ENCODE assay signal across 17 cellular contexts in the genomic region with DNA sequence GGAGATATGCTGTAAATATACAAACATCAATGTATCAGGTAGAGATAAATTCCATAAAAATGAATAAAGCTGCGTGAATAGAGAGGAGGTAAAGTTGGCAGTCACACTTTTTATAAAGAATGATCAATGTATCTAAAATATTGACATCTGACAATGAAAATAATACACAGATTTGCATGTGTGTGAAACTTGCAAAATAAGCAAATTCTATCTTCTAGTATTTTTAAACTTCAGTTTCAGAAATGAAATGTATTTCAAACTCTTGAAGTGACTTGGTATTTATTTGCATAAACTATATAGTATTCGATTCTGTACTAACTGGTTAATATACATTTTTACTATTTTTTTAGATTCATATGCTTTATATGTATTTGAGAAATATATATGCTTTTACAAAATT.
DNase-seq lines count a peak whose midpoint lies in the region; ATAC-seq, FAIRE-seq and TF ChIP-seq lines count a peak whose summit lies in the region.
"Had no signal": no experiment of that assay in that cellular context is flagged by ENCODE, and none has a peak within 500 bp of the region (broad histone marks: within the 10 kb centered on the region; RNA-seq: fewer than 3 reads in every experiment).

No MANE protein-coding gene starts in this region.

- no peaks in the 10 kb centered on the region for H3K4me1 ChIP-seq in A549
- H3K4me1 ChIP-seq in IMR-90 (ENCODE audit: control insufficient read depth, insufficient read depth, low read length), result no peaks in the 10 kb centered on the region
- H3K4me1 ChIP-seq: Caco-2 had no signal

- H4K20me1 ChIP-seq in IMR-90 (ENCODE audit: insufficient read depth, low read length), result no peaks in the 10 kb centered on the region

- dilution Hi-C loops in IMR-90 (cut with HindIII; ENCODE audit: low sequenced_read_pairs, unreplicated experiment), result no loop called here

- FAIRE-seq in A549 (lab: Jason Lieb, UNC) (no peak), TTC549 (lab: Jason Lieb, UNC) (peak; percentile 20)
- FAIRE-seq: GM12878 had no signal

- no peak overlapping the region for H4K5ac ChIP-seq in IMR-90 (ENCODE audit: low read depth, low read length)

- POLR2A ChIA-PET in A549 (lab: Yijun Ruan, JAX), result no interaction called here
- POLR2A ChIA-PET in IMR-90 (lab: Charles Lee; ENCODE audit: unreplicated experiment), result no interaction called here

- intact Hi-C loops in IMR-90 (cut with micrococcal nuclease), result no loop called here

- no peaks in the 10 kb centered on the region for H3K9me1 ChIP-seq in IMR-90 (ENCODE audit: insufficient read depth, low read length)

- H3K4me3 ChIP-seq in A549 (no peak overlapping the region), IMR-90 (ENCODE audit: insufficient read depth, low read depth, low read length) (no peak overlapping the region)
- H3K4me3 ChIP-seq: GM12878, GM23338 had no signal

- no peak for TF ChIP-seq POLR2A in A549 (IDR thresholded peaks at IDR 0.05; ENCODE audit: low read length)
- no peak for TF ChIP-seq POLR2A in IMR-90 (IDR thresholded peaks at IDR 0.05; ENCODE audit: low read depth, low read length)

- no peak overlapping the region for H2BK15ac ChIP-seq in IMR-90 (ENCODE audit: low read depth, low read length)

- H2BK120ac ChIP-seq in IMR-90 (ENCODE audit: low read depth, low read length), result no peak overlapping the region

- TF ChIP-seq RAD21 in A549 (conservative IDR thresholded peaks at IDR 0.05 in 1 of 2, IDR thresholded peaks at IDR 0.05 in 1 of 2) (no peak), IMR-90 (IDR thresholded peaks at IDR 0.05; ENCODE audit: low read length) (no peak)

- under 1% methylated on average over 2 of the region's 2 CpGs for WGBS in A549 (ENCODE audit: missing lambda C conversion rate)
- no CpG with 5 or more reads among the region's 2 CpGs for WGBS in IMR-90 (ENCODE audit: extremely low coverage in 2 of 2, insufficient read length in 1 of 2), 2 experiments

- no peak for DNase-seq in A549 (ENCODE audit: low read depth in 1 of 2, low spot score in 1 of 2)
- no peak for DNase-seq in IMR-90
- DNase-seq in activated effector memory CD4-positive, alpha-beta T cell treated with anti-CD3 and anti-CD28 coated beads, Interleukin-2, amount 50 U/mL, for 16 hours, result no peak
- no peak for DNase-seq in GM10266 (ENCODE audit: extremely low spot score)
- DNase-seq: 8988T; C1 segment of cervical spinal cord; Caco-2; CD4-positive, CD25-positive, alpha-beta regulatory T cell; CD8-positive, alpha-beta T cell; DMS153; DMS79; H9 had no signal

- BruUV-seq in IMR-90 (replicated peaks; lab: Mats Ljungman, UMichigan), result no TSS peak

- H3K18ac ChIP-seq in IMR-90 (ENCODE audit: low read depth, low read length), result no peak overlapping the region

- H2BK5ac ChIP-seq in IMR-90 (ENCODE audit: low read depth, low read length, poor library complexity, severe bottlenecking), result no peak overlapping the region

- TF ChIP-seq CTCF in A549 (IDR thresholded peaks at IDR 0.05) (no peak), IMR-90 (conservative IDR thresholded peaks at IDR 0.05; ENCODE audit: low read depth, low read length) (no peak), GM10266 (IDR thresholded peaks at IDR 0.05; ENCODE audit: control insufficient read depth, insufficient read depth, low read depth, missing control alignments) (no peak)

- CTCF ChIA-PET in A549 (lab: Yijun Ruan, JAX) (no interaction called here), IMR-90 (lab: Yijun Ruan, JAX) (no interaction called here)

- ATAC-seq in A549, result no peak
- no peak for ATAC-seq in IMR-90 (ENCODE audit: low read depth)
- no peak for ATAC-seq in GM18909 (IDR thresholded peaks at IDR 0.05; ENCODE audit: poor library complexity, unreplicated experiment)
- ATAC-seq: CD8-positive, alpha-beta T cell; GM12878; GM23338; HCT116 had no signal

- no peak overlapping the region for H3K14ac ChIP-seq in IMR-90 (replicated peaks; ENCODE audit: low read depth, low read length)

- no peak overlapping the region for H2AFZ ChIP-seq in IMR-90 (replicated peaks; ENCODE audit: low read length, poor library complexity)
- H2AFZ ChIP-seq: GM23338 had no signal

- H3K27ac ChIP-seq in A549 (no peak overlapping the region), IMR-90 (ENCODE audit: insufficient read depth, low read length) (no peak overlapping the region)

- H3K4me2 ChIP-seq in A549, result no peak overlapping the region
- no peak overlapping the region for H3K4me2 ChIP-seq in IMR-90 (ENCODE audit: low read depth, low read length)
- H3K4me2 ChIP-seq: GM23338 had no signal

- no peak overlapping the region for H4K91ac ChIP-seq in IMR-90 (ENCODE audit: insufficient read depth, low read depth, low read length)

- no peak for TF ChIP-seq EP300 in A549 (IDR thresholded peaks at IDR 0.05)

- no peak overlapping the region for H3K9ac ChIP-seq in IMR-90 (ENCODE audit: low read depth, low read length)

- no peak overlapping the region for H3K4ac ChIP-seq in IMR-90 (ENCODE audit: low read depth, low read length)

- no peak overlapping the region for H4K8ac ChIP-seq in IMR-90 (ENCODE audit: low read depth in 2 of 2, low read length in 2 of 2)

- no peak overlapping the region for H2AK5ac ChIP-seq in IMR-90 (ENCODE audit: low read depth, low read length)

- H3K79me1 ChIP-seq in IMR-90 (ENCODE audit: low read depth in 1 of 2, low read length in 2 of 2), result no peaks in the 10 kb centered on the region

- no peaks in the 10 kb centered on the region for H3K36me3 ChIP-seq in IMR-90 (ENCODE audit: control insufficient read depth, insufficient read depth, low read length)

- in situ Hi-C loops in IMR-90 (cut with MboI; ENCODE audit: low sequenced_read_pairs), result no loop called here

- H2BK20ac ChIP-seq in IMR-90 (ENCODE audit: low read depth, low read length), result no peak overlapping the region

- H3K9me3 ChIP-seq in A549 (0 out of 3 replicates have a peak, but pooled peaks cover 2% of the 10 kb centered on the region), IMR-90 (ENCODE audit: control insufficient read depth, insufficient read depth, low read length) (peaks cover 11% of the 10 kb centered on the region)
- H3K9me3 ChIP-seq: Caco-2 had no signal

- no peak overlapping the region for H2AK9ac ChIP-seq in IMR-90 (replicated peaks; ENCODE audit: low read depth, low read length, poor library complexity)

- no peak overlapping the region for H3K23ac ChIP-seq in IMR-90 (ENCODE audit: low read depth, low read length)

- no peak overlapping the region for H3K56ac ChIP-seq in IMR-90 (ENCODE audit: extremely low read depth, insufficient read depth, low read length)

- H3K27me3 ChIP-seq in IMR-90 (ENCODE audit: control insufficient read depth, insufficient read depth, low read length), result no peaks in the 10 kb centered on the region

TF ChIP-seq in A549, 52 proteins besides CTCF, POLR2A, EP300 and RAD21:
- peak; percentile 46 for TF ChIP-seq MAFK (IDR thresholded peaks at IDR 0.05; ENCODE audit: partially characterized antibody)
- no peak for TF ChIP-seq RFX5 (IDR thresholded peaks at IDR 0.05)
- no peak for TF ChIP-seq NFE2L2 (conservative IDR thresholded peaks at IDR 0.05; ENCODE audit: low read length)

TF ChIP-seq in IMR-90, 13 proteins besides CTCF, POLR2A, EP300 and RAD21:
- TF ChIP-seq MAZ (IDR thresholded peaks at IDR 0.05; ENCODE audit: borderline replicate concordance, low read depth, low read length) (no peak), MAFK (IDR thresholded peaks at IDR 0.05; ENCODE audit: low read depth, low read length) (peak; percentile 82)
